24 cellular contexts compared by ENCODE assay signal in the genomic region with DNA sequence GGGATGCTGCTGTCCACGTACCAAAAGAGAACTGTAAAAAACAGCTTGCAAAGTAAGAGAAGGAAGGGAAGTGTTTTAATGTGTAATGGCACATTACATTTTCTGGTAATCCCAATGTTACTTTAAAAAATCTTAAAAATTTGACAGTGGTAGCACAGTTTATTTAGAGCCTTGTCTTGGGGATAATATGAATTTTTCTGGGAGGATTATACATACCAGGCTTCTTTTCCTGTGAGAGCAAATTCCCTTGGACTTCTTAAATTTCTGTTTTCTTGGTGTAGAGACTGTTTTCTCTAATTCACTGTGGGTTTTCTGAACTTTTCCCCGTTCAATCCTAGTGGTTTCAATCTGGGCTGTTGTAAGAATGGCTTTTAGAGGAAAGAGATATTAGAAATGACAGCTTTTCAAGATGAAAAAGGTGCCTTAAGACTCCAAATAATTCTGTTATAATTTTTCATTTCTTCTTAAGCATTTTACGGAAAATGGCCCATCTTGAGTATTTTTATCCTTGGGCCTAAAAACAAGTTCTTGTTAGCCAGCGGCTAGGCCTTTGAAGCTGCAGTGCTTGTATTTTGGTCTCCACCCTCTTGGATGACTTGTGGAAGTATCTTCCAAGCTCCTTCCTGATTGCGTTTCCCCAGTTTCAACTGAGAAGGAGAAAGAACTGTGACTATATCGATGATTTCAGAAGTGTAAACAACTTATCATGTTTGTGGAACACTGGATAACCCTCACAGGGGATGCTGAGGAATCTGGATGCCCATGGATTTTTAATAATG.
"Had no signal": no experiment of that assay in that cellular context is flagged by ENCODE, and none has a peak within 500 bp of the region (broad histone marks: within the 10 kb centered on the region; RNA-seq: fewer than 3 reads in every experiment).

No MANE protein-coding gene starts in this region.

- H3K27ac ChIP-seq: gastrocnemius medialis, spleen had no signal

- DNase-seq: activated CD8-positive, alpha-beta memory T cell treated with anti-CD3 and anti-CD28 coated beads for 24 hours; activated CD8-positive, alpha-beta memory T cell treated with anti-CD3 and anti-CD28 coated beads, Interleukin-2, amount 50 U/mL, for 4 hours; activated naive CD4-positive, alpha-beta T cell treated with Interleukin-2 at 50 U/mL for 16 hours; activated naive CD8-positive, alpha-beta T cell treated with anti-CD3 and anti-CD28 coated beads for 36 hours; activated T-cell treated with anti-CD3 and anti-CD28 coated beads, Interleukin-2, amount 50 U/mL, for 4 hours; amniotic stem cell; cerebellar nuclear complex; cortex of kidney; effector CD8-positive, alpha-beta T cell; erythroblast; gastrocnemius medialis; head of caudate nucleus; islet precursor cell; left cardiac atrium; nephron progenitor cell; nucleus accumbens; posterior cingulate gyrus; sigmoid colon; spleen; stimulated activated CD4-positive, alpha-beta T cell treated with anti-CD3 and anti-CD28 coated beads, Interleukin-4, amount 100 ng/mL, for 1 hour; stimulated activated naive CD4-positive, alpha-beta T cell; T1000; upper lobe of left lung had no signal

- H3K27me3 ChIP-seq: gastrocnemius medialis, sigmoid colon, spleen, upper lobe of left lung had no signal

- H3K4me3 ChIP-seq: gastrocnemius medialis, sigmoid colon, spleen, upper lobe of left lung had no signal

- ATAC-seq: activated T-cell treated with anti-CD3 and anti-CD28 coated beads, Interleukin-2, amount 50 U/mL, for 4 hours; gastrocnemius medialis; left cardiac atrium; WTC11 had no signal

- H3K36me3 ChIP-seq: gastrocnemius medialis, sigmoid colon, spleen, upper lobe of left lung had no signal

- H3K9me3 ChIP-seq: gastrocnemius medialis, sigmoid colon, spleen, upper lobe of left lung had no signal

- H3K4me1 ChIP-seq: gastrocnemius medialis, spleen had no signal
